8 cellular contexts compared by ENCODE assay signal in the genomic region with DNA sequence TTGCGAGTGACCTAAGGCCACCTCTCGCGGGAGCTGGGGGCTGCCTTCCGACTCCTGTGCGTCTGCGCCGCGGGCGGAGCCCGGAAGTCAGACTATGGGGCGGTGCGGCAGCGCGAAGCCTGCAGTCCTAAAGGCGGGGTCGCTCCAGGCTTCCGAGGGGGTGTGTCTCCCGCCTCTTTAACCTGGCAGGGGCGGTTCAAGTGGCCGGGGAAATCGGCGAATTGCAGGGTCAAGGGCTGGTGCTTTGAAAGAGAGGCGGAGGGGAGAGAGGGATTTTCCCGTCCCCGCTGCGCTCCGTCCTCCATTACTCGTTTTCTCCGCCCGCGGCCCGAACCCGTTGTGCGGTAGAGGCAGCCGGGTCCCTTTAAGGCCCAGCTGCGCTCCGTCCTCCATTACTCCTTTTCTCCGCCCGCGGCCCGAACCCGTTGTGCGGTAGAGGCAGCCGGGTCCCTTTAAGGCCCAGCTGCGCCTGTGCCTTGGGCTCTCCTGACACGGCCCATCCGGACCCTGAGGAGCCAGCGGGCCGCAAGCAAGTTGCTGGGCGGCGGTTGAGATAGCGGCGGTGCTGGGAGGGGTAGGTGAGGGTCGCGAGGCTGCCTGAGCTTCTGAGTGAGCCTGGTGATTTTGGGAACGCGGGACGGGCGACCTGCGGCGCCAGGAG. TPM values are rescaled to one million over a fixed set of nuclear protein-coding genes. Genes with fewer than 3 reads are reported as not detected.
DNase-seq lines count a peak whose midpoint lies in the region; ATAC-seq, FAIRE-seq and TF ChIP-seq lines count a peak whose summit lies in the region.
"Not testable (repeated sequence)": the region's sequence is repeated elsewhere in the genome, so short reads cannot be mapped to it uniquely, and the experiment has no call there.

NBPF12 (plus strand) TSS at position 83 of the 661 bp plus-strand sequence. CDS start 21,820 bp downstream, outside the sequence.

- FAIRE-seq in frontal cortex (lab: Jason Lieb, UNC): not testable (repeated sequence)

- peak within 1 kb of the TSS; percentile 77 for H3K4me2 ChIP-seq in SK-N-SH

- DNase-seq in GF-D8 (lab: John Stamatoyannopoulos, UW) (peak; percentile 46), NCI-H1092 (lab: John Stamatoyannopoulos, UW) (peak; percentile 85), SK-N-SH (peak; percentile 70), frontal cortex (ENCODE audit: low spot score in 2 of 2) (peak in 1 of 2 donors; percentile 41)
- DNase-seq in activated naive CD4-positive, alpha-beta T cell (lab: John Stamatoyannopoulos, UW): peak; percentile 55 to 73 (median 63)

- not testable (repeated sequence) for TF ChIP-seq CTCF in SK-N-SH (IDR thresholded peaks at IDR 0.05); neutrophil (IDR thresholded peaks at IDR 0.05)

- 0% methylated on average over 27 of the region's 61 CpGs for WGBS in SK-N-SH (ENCODE audit: low lambda C conversion rate)

- not testable (repeated sequence) for TF ChIP-seq EP300 in SK-N-SH (IDR thresholded peaks at IDR 0.05; ENCODE audit: borderline replicate concordance in 1 of 2, low read depth in 1 of 2, low read length in 1 of 2)

- CTCF ChIA-PET in SK-N-SH (lab: Yijun Ruan, JAX): not testable (repeated sequence)

- TF ChIP-seq RAD21 in SK-N-SH (IDR thresholded peaks at IDR 0.05; ENCODE audit: low read length): not testable (repeated sequence)

- not testable (repeated sequence) for H3K4me1 ChIP-seq in SK-N-SH (ENCODE audit: control insufficient read depth in 1 of 2, insufficient read depth in 2 of 2, low read depth in 1 of 2, low read length in 1 of 2); neutrophil (ENCODE audit: control insufficient read depth in 1 of 2, insufficient read depth in 1 of 2, low read depth in 1 of 2, low read length in 1 of 2); stomach smooth muscle (ENCODE audit: control insufficient read depth, insufficient read depth, low read length)

- H3K27me3 ChIP-seq in SK-N-SH (ENCODE audit: insufficient read depth); neutrophil; stomach smooth muscle (ENCODE audit: control insufficient read depth in 1 of 2, insufficient read depth in 2 of 2, low read length in 2 of 2): not testable (repeated sequence)

- not testable (repeated sequence) for H3F3A ChIP-seq in SK-N-SH (replicated peaks; ENCODE audit: insufficient read depth)

- POLR2A ChIA-PET in SK-N-SH (lab: Yijun Ruan, JAX): not testable (repeated sequence)

- H3K9me3 ChIP-seq in SK-N-SH; neutrophil; stomach smooth muscle (ENCODE audit: control insufficient read depth in 2 of 2, low read length in 2 of 2): not testable (repeated sequence)

- H3K9ac ChIP-seq in SK-N-SH: peak within 1 kb of the TSS; percentile 91
- H3K9ac ChIP-seq in stomach smooth muscle (ENCODE audit: low read length in 2 of 2): peak within 1 kb of the TSS; percentile 42 to 55

- not testable (repeated sequence) for H3K36me3 ChIP-seq in SK-N-SH (replicated peaks in 1 of 2; ENCODE audit: control insufficient read depth in 1 of 2, insufficient read depth in 2 of 2, low read length in 1 of 2); neutrophil; stomach smooth muscle (ENCODE audit: control insufficient read depth in 2 of 2, insufficient read depth in 2 of 2, low read length in 2 of 2)

- H2AFZ ChIP-seq in SK-N-SH (ENCODE audit: low read depth): 0 out of 2 replicates have a peak within 1 kb of the TSS, but pooled peaks have one; percentile 81

- H3K4me3 ChIP-seq in SK-N-SH (ENCODE audit: low read depth in 2 of 2, low read length in 1 of 2) (peak within 1 kb of the TSS; percentile 63 to 67), neutrophil (ENCODE audit: low read depth in 1 of 2, low read length in 1 of 2) (peak within 1 kb of the TSS; percentile 74 to 83), stomach smooth muscle (ENCODE audit: low read length in 2 of 2) (peak within 1 kb of the TSS; percentile 57 to 74)

- H3K9me2 ChIP-seq in SK-N-SH: not testable (repeated sequence)

- not testable (repeated sequence) for H3K79me2 ChIP-seq in SK-N-SH (ENCODE audit: insufficient read depth)

- H3K27ac ChIP-seq in SK-N-SH (ENCODE audit: low read depth in 2 of 2, low read length in 1 of 2): peak within 1 kb of the TSS; percentile 49 to 74; a peak in 3 of 4 replicates
- peak within 1 kb of the TSS; percentile 82 for H3K27ac ChIP-seq in neutrophil
- peak within 1 kb of the TSS; percentile 55 for H3K27ac ChIP-seq in stomach smooth muscle (ENCODE audit: low read length)

- peak; percentile 75 for ATAC-seq in HG02571 (IDR thresholded peaks at IDR 0.05; ENCODE audit: unreplicated experiment)

- not testable (repeated sequence) for H4K20me1 ChIP-seq in SK-N-SH (ENCODE audit: insufficient read depth)

TF ChIP-seq in SK-N-SH, 30 proteins besides CTCF, POLR2A, EP300 and RAD21:
- TF ChIP-seq CHD2 (IDR thresholded peaks at IDR 0.05; ENCODE audit: low read length, partially characterized antibody): peak; percentile 85
- peak; percentile 54 for TF ChIP-seq NRF1 (IDR thresholded peaks at IDR 0.05; ENCODE audit: low read depth, low read length)
- peak; percentile 61 for TF ChIP-seq ELF1 (IDR thresholded peaks at IDR 0.05)
- peak; percentile 48; the same call in 1 of the 2 replicates for TF ChIP-seq GABPA (IDR thresholded peaks at IDR 0.05; ENCODE audit: low read depth)
- peak; percentile 73; the same call in 1 of the 2 replicates for TF ChIP-seq YY1 (IDR thresholded peaks at IDR 0.05; ENCODE audit: low read depth)
- peak; percentile 88 for TF ChIP-seq ZBTB33 (IDR thresholded peaks at IDR 0.05; ENCODE audit: borderline replicate concordance, low read depth)
TF ChIP-seq in SK-N-SH: peak in this region for 6; not testable (repeated sequence) for 24.

RNA-seq across cellular contexts. Expression of gene NBPF12, which starts in this region (rescaled TPM):
- polyA plus RNA-seq in SK-N-SH (2012; rRNA removed): 6.0 and 8.0 TPM in 2 replicates
- polyA plus RNA-seq in SK-N-SH (2012; cell fraction: cytosol; rRNA removed): 4.2 and 4.8 TPM in 2 replicates
- polyA plus RNA-seq in SK-N-SH (2012; cell fraction: nucleus; rRNA removed): 16.3 and 31.0 TPM in 2 replicates
- 12.2 TPM for total RNA-seq in frontal cortex
